In genomic region chr7:13279854-13280435, GRCh38 we compare ENCODE assay signal across 8 cellular contexts.
DNase-seq lines count a peak whose midpoint lies in the region; ATAC-seq and TF ChIP-seq lines count a peak whose summit lies in the region.

No MANE protein-coding gene starts in this region.

- WGBS in smooth muscle cell (ENCODE audit: low lambda C conversion rate) = 37% methylated on average over 3 of the region's 3 CpGs

- CTCF ChIA-PET in A673 (lab: Charles Lee) = no interaction called here
- CTCF ChIA-PET in PC-3 (lab: Charles Lee) = interaction anchor here (0.6 to 1.6 kb wide), 5 partner anchors 364 to 1412 kb away, joined by 3 to 5 read pairs (median 4); partner anchors contain the start of gene ETV1

- H3K4me3 Mint-ChIP-seq in activated naive CD8-positive, alpha-beta T cell treated with anti-CD3 and anti-CD28 coated beads for 36 hours = no peak overlapping the region

- BruUV-seq in A673 (replicated peaks; lab: Mats Ljungman, UMichigan) = no TSS peak
- BruUV-seq in PC-3 (replicated peaks; lab: Mats Ljungman, UMichigan) = no TSS peak

- TF ChIP-seq CTCF in A673 (conservative IDR thresholded peaks at IDR 0.05; ENCODE audit: low read depth, low read length) = peak; percentile 58; the same call in 1 of the 2 replicates
- TF ChIP-seq CTCF in PC-3 (conservative IDR thresholded peaks at IDR 0.05; ENCODE audit: low read depth, low read length) = peak; percentile 69
- peak; percentile 10 for TF ChIP-seq CTCF in epithelial cell of esophagus (IDR thresholded peaks at IDR 0.05; ENCODE audit: insufficient read depth, low read depth, low read length, missing control alignments)
- peak; percentile 54 for TF ChIP-seq CTCF in smooth muscle cell (IDR thresholded peaks at IDR 0.05; ENCODE audit: borderline replicate concordance, insufficient read depth, poor library complexity, severe bottlenecking)

- DNase-seq in A673 (ENCODE audit: low spot score) = peak; percentile 61
- DNase-seq in PC-3 = peak; percentile 63
- peak; percentile 33 for DNase-seq in epithelial cell of esophagus (ENCODE audit: low read depth)
- no peak for DNase-seq in smooth muscle cell (lab: John Stamatoyannopoulos, UW; ENCODE audit: unreplicated experiment)
- no peak for DNase-seq in stimulated activated CD4-positive, alpha-beta T cell treated with anti-CD3 and anti-CD28 coated beads, Interleukin-15, amount 100 ng/mL, for 24 hours
- DNase-seq in activated naive CD8-positive, alpha-beta T cell treated with anti-CD3 and anti-CD28 coated beads for 36 hours = no peak

- H3K4me2 ChIP-seq in PC-3 (ENCODE audit: low read length) (no peak overlapping the region; the same call in 1 of the 2 replicates), smooth muscle cell (no peak overlapping the region)

- no peak overlapping the region for H2AFZ ChIP-seq in PC-3 (ENCODE audit: low read length)
- no peak overlapping the region for H2AFZ ChIP-seq in smooth muscle cell (ENCODE audit: low read depth)

- no peaks in the 10 kb centered on the region for H3K36me3 Mint-ChIP-seq in activated naive CD8-positive, alpha-beta T cell treated with anti-CD3 and anti-CD28 coated beads for 36 hours

- H3K27me3 ChIP-seq in A673 (replicated peaks; ENCODE audit: insufficient read depth, low read depth, low read length, poor library complexity) (no peaks in the 10 kb centered on the region), PC-3 (ENCODE audit: low read length) (no peaks in the 10 kb centered on the region), smooth muscle cell (ENCODE audit: low read depth) (no peaks in the 10 kb centered on the region)

- no peaks in the 10 kb centered on the region for H3F3A ChIP-seq in PC-3 (ENCODE audit: low read length, unreplicated experiment)
- no peaks in the 10 kb centered on the region for H3F3A ChIP-seq in smooth muscle cell (ENCODE audit: low read depth)

- H3K9ac ChIP-seq in PC-3 (ENCODE audit: low read length) (0 out of 2 replicates have a peak overlapping the region, but pooled peaks have one; percentile 8), smooth muscle cell (ENCODE audit: low read depth) (no peak overlapping the region)

- POLR2A ChIA-PET in A673 (lab: Charles Lee; ENCODE audit: low non-redundant PET) (no interaction called here), PC-3 (lab: Charles Lee; ENCODE audit: unreplicated experiment) (no interaction called here)

- H4K20me1 ChIP-seq in PC-3 (ENCODE audit: low read length) (no peaks in the 10 kb centered on the region), smooth muscle cell (ENCODE audit: low read depth) (no peaks in the 10 kb centered on the region)

- H3K9me2 ChIP-seq in PC-3 (replicated peaks; ENCODE audit: low read length) = no peaks in the 10 kb centered on the region

- no peaks in the 10 kb centered on the region for H3K9me3 ChIP-seq in A673 (ENCODE audit: low read depth, low read length, poor library complexity, severe bottlenecking)
- no peaks in the 10 kb centered on the region for H3K9me3 ChIP-seq in PC-3 (ENCODE audit: low read length)
- H3K9me3 ChIP-seq in smooth muscle cell (replicated peaks; ENCODE audit: low read depth) = no peaks in the 10 kb centered on the region

- no peaks in the 10 kb centered on the region for H3K4me1 Mint-ChIP-seq in activated naive CD8-positive, alpha-beta T cell treated with anti-CD3 and anti-CD28 coated beads for 36 hours

- H3K4me3 ChIP-seq in A673 (ENCODE audit: low read depth, low read length, poor library complexity, severe bottlenecking) = no peak overlapping the region
- no peak overlapping the region for H3K4me3 ChIP-seq in PC-3 (ENCODE audit: low read length)
- H3K4me3 ChIP-seq in epithelial cell of esophagus (ENCODE audit: low read length) = no peak overlapping the region
- H3K4me3 ChIP-seq in smooth muscle cell = no peak overlapping the region

- intact Hi-C loops in A673 (cut with micrococcal nuclease; ENCODE audit: unreplicated experiment) (loop anchor here (5.0 to 10.0 kb wide), 5 partner anchors 132 to 1737 kb away; no protein-coding TSS in a partner anchor), PC-3 (cut with micrococcal nuclease) (loop anchor here (5.0 kb wide), 2 partner anchors 462 to 572 kb away; no protein-coding TSS in a partner anchor)

- no peak overlapping the region for H3K27ac ChIP-seq in A673 (ENCODE audit: low read depth, low read length, poor library complexity, severe bottlenecking)
- no peak overlapping the region for H3K27ac ChIP-seq in PC-3 (ENCODE audit: low read length)
- no peak overlapping the region for H3K27ac ChIP-seq in smooth muscle cell (ENCODE audit: low read depth)

- H3K9me3 Mint-ChIP-seq in activated naive CD8-positive, alpha-beta T cell treated with anti-CD3 and anti-CD28 coated beads for 36 hours = no peaks in the 10 kb centered on the region

- no peaks in the 10 kb centered on the region for H3K36me3 ChIP-seq in A673 (ENCODE audit: insufficient read depth, low read length, poor library complexity, severe bottlenecking)
- H3K36me3 ChIP-seq in PC-3 (ENCODE audit: low read depth, low read length) = no peaks in the 10 kb centered on the region
- no peaks in the 10 kb centered on the region for H3K36me3 ChIP-seq in smooth muscle cell (ENCODE audit: low read depth)

- H3K27ac Mint-ChIP-seq in activated naive CD8-positive, alpha-beta T cell treated with anti-CD3 and anti-CD28 coated beads for 36 hours = no peak overlapping the region

- ATAC-seq in HG02981 (IDR thresholded peaks at IDR 0.05; ENCODE audit: unreplicated experiment) = peak; percentile 49
- ATAC-seq in PC-3 = no peak; the same call in 1 of the 2 replicates
- ATAC-seq in GM21723 (IDR thresholded peaks at IDR 0.05; ENCODE audit: unreplicated experiment) = no peak

- H3K27me3 Mint-ChIP-seq in activated naive CD8-positive, alpha-beta T cell treated with anti-CD3 and anti-CD28 coated beads for 36 hours = peaks cover 3% of the 10 kb centered on the region

- no peaks in the 10 kb centered on the region for H3K4me1 ChIP-seq in A673 (ENCODE audit: insufficient read depth, low read length, poor library complexity, severe bottlenecking)
- no peaks in the 10 kb centered on the region for H3K4me1 ChIP-seq in PC-3 (ENCODE audit: insufficient read depth, low read length)
- H3K4me1 ChIP-seq in smooth muscle cell (ENCODE audit: low read depth) = no peaks in the 10 kb centered on the region

- no peaks in the 10 kb centered on the region for H3K79me2 ChIP-seq in PC-3 (ENCODE audit: low read length)
- H3K79me2 ChIP-seq in smooth muscle cell (ENCODE audit: low read depth) = no peaks in the 10 kb centered on the region

Comparison
In these comparisons a context has a peak if more than half of its experiments do, and no peak if none do; other contexts are left out.
1. DNase-seq: peak in A673 (single experiment), PC-3 (single experiment) and epithelial cell of esophagus (single experiment); none in smooth muscle cell (single experiment), stimulated activated CD4-positive, alpha-beta T cell treated with anti-CD3 and anti-CD28 coated beads, Interleukin-15, amount 100 ng/mL, for 24 hours (single experiment) and activated naive CD8-positive, alpha-beta T cell treated with anti-CD3 and anti-CD28 coated beads for 36 hours (single experiment).
2. CTCF ChIP-seq: peak in every context shown above with its lines; median percentile 69 in PC-3; 58 in A673; 54 in smooth muscle cell; 10 in epithelial cell of esophagus.